ENCODE assay signal across 8 cellular contexts in the genomic region with DNA sequence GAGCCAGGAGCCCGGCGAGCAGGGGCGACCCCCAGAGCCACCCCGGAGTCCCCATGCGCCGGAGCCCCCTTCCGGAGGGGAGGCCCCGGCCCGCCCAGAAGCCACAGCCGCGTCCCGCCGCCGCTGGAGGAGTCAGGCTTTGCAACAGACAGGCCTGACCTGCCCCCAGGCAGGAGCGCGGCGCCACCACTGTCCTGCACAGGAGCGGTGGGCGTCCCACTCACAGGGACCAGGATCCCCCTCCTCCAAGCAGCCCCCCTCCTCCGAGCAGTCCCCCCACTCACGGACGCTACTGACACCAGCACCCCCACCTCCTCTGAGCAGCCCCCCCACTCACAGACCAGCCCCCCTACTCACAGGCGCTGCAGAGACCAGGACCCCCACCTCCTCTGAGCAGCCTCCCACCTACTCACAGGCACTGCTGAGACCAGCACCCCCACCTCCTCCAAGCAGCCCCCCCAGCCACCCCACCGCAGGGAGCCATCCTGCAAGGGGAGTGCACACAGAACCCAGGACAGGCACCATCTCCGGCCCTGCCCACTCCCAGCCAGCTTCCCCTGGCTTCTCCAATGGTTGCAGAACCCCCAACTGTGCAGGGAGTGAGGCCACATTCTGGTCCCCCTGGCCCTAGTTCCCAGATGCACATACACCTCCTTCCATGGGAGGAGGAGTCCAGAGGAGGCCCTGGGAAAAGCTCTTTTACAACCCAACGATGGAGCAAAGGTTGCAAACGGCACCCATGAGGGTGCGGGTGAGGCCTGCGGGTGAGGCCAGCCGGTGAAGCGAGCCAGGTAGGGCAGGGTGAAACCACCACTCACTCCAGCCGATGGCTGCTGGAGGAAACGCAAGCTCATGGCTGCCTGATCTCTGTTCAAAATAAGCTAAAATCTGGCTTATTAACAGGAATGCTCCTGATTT.
DNase-seq lines count a peak whose midpoint lies in the region; ATAC-seq, FAIRE-seq and TF ChIP-seq lines count a peak whose summit lies in the region.

No MANE protein-coding gene starts in this region.

- WGBS in A549 (ENCODE audit: missing lambda C conversion rate) = 12% methylated on average over 17 of the region's 33 CpGs

- peaks cover 3% of the 10 kb centered on the region for H3K36me3 Mint-ChIP-seq in brain

- TF ChIP-seq CTCF in A549 (IDR thresholded peaks at IDR 0.05) = no peak
- 0 out of 2 replicates have a peak, but pooled peaks have one; percentile 15 for TF ChIP-seq CTCF in OCI-LY7 (conservative IDR thresholded peaks at IDR 0.05; ENCODE audit: low read length)
- TF ChIP-seq CTCF in brain (conservative IDR thresholded peaks at IDR 0.05) = no peak

- H3K27ac Mint-ChIP-seq in brain = peak overlapping the region; percentile 88 to 99 (median 94)

- intact Hi-C loops in OCI-LY7 (cut with micrococcal nuclease; ENCODE audit: unreplicated experiment) = no loop called here

- CTCF ChIA-PET in A549 (lab: Yijun Ruan, JAX) (interaction anchor here (0.6 to 7.0 kb wide), 12 partner anchors 10 to 612 kb away, joined by 3 to 57 read pairs (median 6); no protein-coding TSS in a partner anchor), OCI-LY7 (lab: Charles Lee; ENCODE audit: unreplicated experiment) (no interaction called here)

- DNase-seq in A549 (ENCODE audit: low read depth in 1 of 2, low spot score in 1 of 2) = peak in 1 of 2 experiments; percentile 53
- DNase-seq in OCI-LY7 (ENCODE audit: low spot score) = no peak
- DNase-seq in left lobe of liver (ENCODE audit: low spot score) = no peak
- peak; percentile 72 for DNase-seq in stimulated activated naive CD8-positive, alpha-beta T cell treated with anti-CD3 and anti-CD28 coated beads, Interleukin-15, Interleukin-2, amounts not matched to agents 100 U/mL and 50 U/mL, for 24 hours
- DNase-seq in GF-D8 (lab: John Stamatoyannopoulos, UW) = no peak

- H3K27ac ChIP-seq in A549 (peak overlapping the region; percentile 98 to 99), OCI-LY7 (ENCODE audit: low read depth, low read length, poor library complexity, severe bottlenecking) (no peak overlapping the region)

- peaks cover 52% of the 10 kb centered on the region for H3K4me1 ChIP-seq in A549
- peaks cover 24% of the 10 kb centered on the region for H3K4me1 ChIP-seq in OCI-LY7 (ENCODE audit: insufficient read depth, low read length, poor library complexity, severe bottlenecking)

- POLR2A ChIA-PET in A549 (lab: Yijun Ruan, JAX) (interaction anchor here (1.1 to 1.8 kb wide), 3 partner anchors 13 to 29 kb away, joined by 3 to 9 read pairs (median 4); no protein-coding TSS in a partner anchor), OCI-LY7 (lab: Charles Lee) (no interaction called here)

- H3K27me3 Mint-ChIP-seq in brain = peaks cover 3% of the 10 kb centered on the region

- TF ChIP-seq RAD21 in A549 (conservative IDR thresholded peaks at IDR 0.05 in 1 of 2, IDR thresholded peaks at IDR 0.05 in 1 of 2) = no peak

- peak; percentile 14 for TF ChIP-seq POLR2A in A549 (IDR thresholded peaks at IDR 0.05; ENCODE audit: low read length)

- no peak for TF ChIP-seq EP300 in A549 (IDR thresholded peaks at IDR 0.05)

- H3K9me3 ChIP-seq in A549 (no peaks in the 10 kb centered on the region), OCI-LY7 (ENCODE audit: low read length) (no peaks in the 10 kb centered on the region)

- peaks cover 64% of the 10 kb centered on the region for H3K4me1 Mint-ChIP-seq in brain

- no peak for FAIRE-seq in A549 (lab: Jason Lieb, UNC)

- H3K36me3 ChIP-seq in OCI-LY7 (ENCODE audit: insufficient read depth, low read length) = peaks cover 9% of the 10 kb centered on the region; the same call in 1 of the 2 replicates

- H4K20me1 ChIP-seq in OCI-LY7 (ENCODE audit: insufficient read depth, low read length) = no peaks in the 10 kb centered on the region

- no peak overlapping the region for H2AFZ ChIP-seq in OCI-LY7 (ENCODE audit: low read length)

- H3K4me3 ChIP-seq in A549 (peak overlapping the region; percentile 80), OCI-LY7 (ENCODE audit: low read depth, low read length, poor library complexity, severe bottlenecking) (peak overlapping the region; percentile 49)

- no peaks in the 10 kb centered on the region for H3K79me2 ChIP-seq in OCI-LY7 (ENCODE audit: insufficient read depth, low read depth, low read length)

- peaks cover 0 to 4% (median 0%) of the 10 kb centered on the region in 5 experiments for H3K9me3 Mint-ChIP-seq in brain

- peak overlapping the region; percentile 96 for H3K4me2 ChIP-seq in A549
- H3K4me2 ChIP-seq in OCI-LY7 (ENCODE audit: low read length) = peak overlapping the region; percentile 59

- no peaks in the 10 kb centered on the region for H3K9me2 ChIP-seq in OCI-LY7 (ENCODE audit: insufficient read depth, low read length)

- ATAC-seq in A549 (peak; percentile 30 to 44), GM19351 (IDR thresholded peaks at IDR 0.05; ENCODE audit: unreplicated experiment) (peak; percentile 48), left lobe of liver (peak; percentile 43), HG03039 (IDR thresholded peaks at IDR 0.05; ENCODE audit: unreplicated experiment) (no peak)
- ATAC-seq in stimulated activated naive CD8-positive, alpha-beta T cell treated with anti-CD3 and anti-CD28 coated beads, Interleukin-15, Interleukin-2, amounts not matched to agents 100 U/mL and 50 U/mL, for 24 hours = peak; percentile 45

- peak overlapping the region; percentile 71 to 84 (median 78) for H3K4me3 Mint-ChIP-seq in brain

- BruUV-seq in OCI-LY7 (replicated peaks; lab: Mats Ljungman, UMichigan) = no TSS peak

TF ChIP-seq in A549, 52 proteins besides CTCF, POLR2A, EP300 and RAD21 (continues in another document):
- no peak for TF ChIP-seq SMC3 (IDR thresholded peaks at IDR 0.05)
- TF ChIP-seq, protein P1, sequence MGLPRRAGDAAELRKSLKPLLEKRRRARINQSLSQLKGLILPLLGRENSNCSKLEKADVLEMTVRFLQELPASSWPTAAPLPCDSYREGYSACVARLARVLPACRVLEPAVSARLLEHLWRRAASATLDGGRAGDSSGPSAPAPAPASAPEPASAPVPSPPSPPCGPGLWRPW (IDR thresholded peaks at IDR 0.05) = no peak
- TF ChIP-seq, protein P2, sequence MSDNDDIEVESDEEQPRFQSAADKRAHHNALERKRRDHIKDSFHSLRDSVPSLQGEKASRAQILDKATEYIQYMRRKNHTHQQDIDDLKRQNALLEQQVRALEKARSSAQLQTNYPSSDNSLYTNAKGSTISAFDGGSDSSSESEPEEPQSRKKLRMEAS (IDR thresholded peaks at IDR 0.05) = peak; percentile 18; the same call in 1 of the 2 replicates
- TF ChIP-seq CHD4 (IDR thresholded peaks at IDR 0.05; ENCODE audit: borderline replicate concordance) = no peak
- no peak for TF ChIP-seq EHMT2 (IDR thresholded peaks at IDR 0.05; ENCODE audit: low read depth)
- TF ChIP-seq ZFP36 (IDR thresholded peaks at IDR 0.05; ENCODE audit: borderline replicate concordance, partially characterized antibody) = no peak
- TF ChIP-seq, protein P3, sequence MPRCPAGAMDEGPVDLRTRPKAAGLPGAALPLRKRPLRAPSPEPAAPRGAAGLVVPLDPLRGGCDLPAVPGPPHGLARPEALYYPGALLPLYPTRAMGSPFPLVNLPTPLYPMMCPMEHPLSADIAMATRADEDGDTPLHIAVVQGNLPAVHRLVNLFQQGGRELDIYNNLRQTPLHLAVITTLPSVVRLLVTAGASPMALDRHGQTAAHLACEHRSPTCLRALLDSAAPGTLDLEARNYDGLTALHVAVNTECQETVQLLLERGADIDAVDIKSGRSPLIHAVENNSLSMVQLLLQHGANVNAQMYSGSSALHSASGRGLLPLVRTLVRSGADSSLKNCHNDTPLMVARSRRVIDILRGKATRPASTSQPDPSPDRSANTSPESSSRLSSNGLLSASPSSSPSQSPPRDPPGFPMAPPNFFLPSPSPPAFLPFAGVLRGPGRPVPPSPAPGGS (IDR thresholded peaks at IDR 0.05) = no peak
- TF ChIP-seq, protein P4, sequence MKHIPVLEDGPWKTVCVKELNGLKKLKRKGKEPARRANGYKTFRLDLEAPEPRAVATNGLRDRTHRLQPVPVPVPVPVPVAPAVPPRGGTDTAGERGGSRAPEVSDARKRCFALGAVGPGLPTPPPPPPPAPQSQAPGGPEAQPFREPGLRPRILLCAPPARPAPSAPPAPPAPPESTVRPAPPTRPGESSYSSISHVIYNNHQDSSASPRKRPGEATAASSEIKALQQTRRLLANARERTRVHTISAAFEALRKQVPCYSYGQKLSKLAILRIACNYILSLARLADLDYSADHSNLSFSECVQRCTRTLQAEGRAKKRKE (CRISPR knock-in tag; IDR thresholded peaks at IDR 0.05; ENCODE audit: low read depth) = no peak
- TF ChIP-seq FOSB (CRISPR knock-in tag; IDR thresholded peaks at IDR 0.05) = no peak
- 0 out of 2 replicates have a peak, but pooled peaks have one; percentile 36 for TF ChIP-seq TFCP2L1 (CRISPR knock-in tag; IDR thresholded peaks at IDR 0.05)
- TF ChIP-seq CBX2 (IDR thresholded peaks at IDR 0.05; ENCODE audit: borderline replicate concordance, low read depth) = no peak
- TF ChIP-seq FOXS1 (CRISPR knock-in tag; IDR thresholded peaks at IDR 0.05) = no peak
- TF ChIP-seq KDM5A (IDR thresholded peaks at IDR 0.05) = no peak
- TF ChIP-seq NPAS2 (CRISPR knock-in tag; IDR thresholded peaks at IDR 0.05; ENCODE audit: borderline replicate concordance) = no peak
- TF ChIP-seq, protein P5, sequence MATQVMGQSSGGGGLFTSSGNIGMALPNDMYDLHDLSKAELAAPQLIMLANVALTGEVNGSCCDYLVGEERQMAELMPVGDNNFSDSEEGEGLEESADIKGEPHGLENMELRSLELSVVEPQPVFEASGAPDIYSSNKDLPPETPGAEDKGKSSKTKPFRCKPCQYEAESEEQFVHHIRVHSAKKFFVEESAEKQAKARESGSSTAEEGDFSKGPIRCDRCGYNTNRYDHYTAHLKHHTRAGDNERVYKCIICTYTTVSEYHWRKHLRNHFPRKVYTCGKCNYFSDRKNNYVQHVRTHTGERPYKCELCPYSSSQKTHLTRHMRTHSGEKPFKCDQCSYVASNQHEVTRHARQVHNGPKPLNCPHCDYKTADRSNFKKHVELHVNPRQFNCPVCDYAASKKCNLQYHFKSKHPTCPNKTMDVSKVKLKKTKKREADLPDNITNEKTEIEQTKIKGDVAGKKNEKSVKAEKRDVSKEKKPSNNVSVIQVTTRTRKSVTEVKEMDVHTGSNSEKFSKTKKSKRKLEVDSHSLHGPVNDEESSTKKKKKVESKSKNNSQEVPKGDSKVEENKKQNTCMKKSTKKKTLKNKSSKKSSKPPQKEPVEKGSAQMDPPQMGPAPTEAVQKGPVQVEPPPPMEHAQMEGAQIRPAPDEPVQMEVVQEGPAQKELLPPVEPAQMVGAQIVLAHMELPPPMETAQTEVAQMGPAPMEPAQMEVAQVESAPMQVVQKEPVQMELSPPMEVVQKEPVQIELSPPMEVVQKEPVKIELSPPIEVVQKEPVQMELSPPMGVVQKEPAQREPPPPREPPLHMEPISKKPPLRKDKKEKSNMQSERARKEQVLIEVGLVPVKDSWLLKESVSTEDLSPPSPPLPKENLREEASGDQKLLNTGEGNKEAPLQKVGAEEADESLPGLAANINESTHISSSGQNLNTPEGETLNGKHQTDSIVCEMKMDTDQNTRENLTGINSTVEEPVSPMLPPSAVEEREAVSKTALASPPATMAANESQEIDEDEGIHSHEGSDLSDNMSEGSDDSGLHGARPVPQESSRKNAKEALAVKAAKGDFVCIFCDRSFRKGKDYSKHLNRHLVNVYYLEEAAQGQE (IDR thresholded peaks at IDR 0.05) = no peak
- TF ChIP-seq TP53 (CRISPR knock-in tag; IDR thresholded peaks at IDR 0.05) = no peak
